ENCODE assay signal across 13 cellular contexts in the genomic region with DNA sequence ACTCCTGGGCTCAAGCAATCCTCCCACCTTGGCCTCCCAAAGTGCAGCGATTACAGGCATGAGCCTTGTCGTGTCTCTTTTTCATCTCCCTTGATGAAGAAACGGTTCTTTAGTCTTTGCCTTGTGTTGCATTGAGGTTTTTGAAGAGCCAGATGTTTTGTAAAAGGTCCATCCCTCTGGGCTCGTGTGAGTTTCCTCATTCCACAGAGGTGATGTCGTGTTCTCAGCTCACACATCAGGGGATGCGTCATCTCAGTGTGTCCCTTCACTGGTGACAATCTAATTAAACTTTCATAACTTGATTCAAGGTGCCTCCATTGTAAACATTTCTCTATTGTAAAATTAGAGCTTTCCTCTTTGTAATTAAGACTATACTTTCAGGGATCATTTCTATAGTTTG. TPM values are rescaled to one million over a fixed set of nuclear protein-coding genes. Genes with fewer than 3 reads are reported as not detected.
DNase-seq lines count a peak whose midpoint lies in the region; ATAC-seq and TF ChIP-seq lines count a peak whose summit lies in the region.
"Had no signal": no experiment of that assay in that cellular context is flagged by ENCODE, and none has a peak within 500 bp of the region (broad histone marks: within the 10 kb centered on the region; RNA-seq: fewer than 3 reads in every experiment).

No MANE protein-coding gene starts in this region.

- peak; percentile 42 to 57 for DNase-seq in Caco-2
- DNase-seq in LHCN-M2 (ENCODE audit: low read depth) = peak; percentile 66
- peak; percentile 59 for DNase-seq in epidermal melanocyte (ENCODE audit: insufficient read length, low spot score)
- DNase-seq in mesothelial cell of epicardium (ENCODE audit: low spot score in 2 of 2, unreplicated experiment in 2 of 2) = no peak
- DNase-seq in naive thymus-derived CD4-positive, alpha-beta T cell = no peak
- DNase-seq in KG1 (lab: John Stamatoyannopoulos, UW) = no peak
- DNase-seq: body of pancreas, COR-L47, kidney, NCI-H345 had no signal

- ATAC-seq in GM18861 (IDR thresholded peaks at IDR 0.05; ENCODE audit: unreplicated experiment) (no peak), GM19324 (IDR thresholded peaks at IDR 0.05; ENCODE audit: low FRiP score, unreplicated experiment) (no peak)
- no peak for ATAC-seq in naive thymus-derived CD4-positive, alpha-beta T cell
- ATAC-seq: body of pancreas, esophagus mucosa had no signal

- TF ChIP-seq CTCF in Caco-2 (IDR thresholded peaks at IDR 0.05; ENCODE audit: insufficient read depth in 1 of 2, low read depth in 1 of 2, low read length in 1 of 2, severe bottlenecking in 1 of 2, unreplicated experiment in 1 of 2) = no peak
- no peak for TF ChIP-seq CTCF in mesothelial cell of epicardium (IDR thresholded peaks at IDR 0.05; ENCODE audit: unreplicated experiment)

- H3K4me3 Mint-ChIP-seq in Caco-2 (ENCODE audit: unreplicated experiment) = no peak overlapping the region
- H3K4me3 Mint-ChIP-seq in mesothelial cell of epicardium = no peak overlapping the region
- H3K4me3 Mint-ChIP-seq in naive thymus-derived CD4-positive, alpha-beta T cell = no peak overlapping the region

- H3K9me3 Mint-ChIP-seq in Caco-2 (ENCODE audit: unreplicated experiment) = no peaks in the 10 kb centered on the region
- no peaks in the 10 kb centered on the region for H3K9me3 Mint-ChIP-seq in mesothelial cell of epicardium
- no peaks in the 10 kb centered on the region for H3K9me3 Mint-ChIP-seq in naive thymus-derived CD4-positive, alpha-beta T cell

- H3K4me1 Mint-ChIP-seq in Caco-2 (ENCODE audit: low read depth, unreplicated experiment) (peaks cover 28% of the 10 kb centered on the region), mesothelial cell of epicardium (no peaks in the 10 kb centered on the region)
- peaks cover 0 to 3% (median 0%) of the 10 kb centered on the region in 7 donors for H3K4me1 Mint-ChIP-seq in naive thymus-derived CD4-positive, alpha-beta T cell

- no peak overlapping the region for H3K4me3 ChIP-seq in Caco-2 (ENCODE audit: low read depth, low read length)
- H3K4me3 ChIP-seq in naive thymus-derived CD4-positive, alpha-beta T cell (ENCODE audit: low read length) = no peak overlapping the region
- H3K4me3 ChIP-seq: body of pancreas had no signal

- H3K27ac Mint-ChIP-seq in Caco-2 (ENCODE audit: unreplicated experiment) (peak overlapping the region; percentile 80), mesothelial cell of epicardium (peak overlapping the region; percentile 71)
- H3K27ac Mint-ChIP-seq in naive thymus-derived CD4-positive, alpha-beta T cell = no peak overlapping the region

- H3K36me3 ChIP-seq in Caco-2 (ENCODE audit: control insufficient read depth, insufficient read depth, low read length) = peaks cover 5% of the 10 kb centered on the region
- H3K36me3 ChIP-seq in naive thymus-derived CD4-positive, alpha-beta T cell (ENCODE audit: control insufficient read depth in 2 of 3, insufficient read depth in 3 of 3, low read length in 3 of 3) = peaks cover 0 to 96% (median 30%) of the 10 kb centered on the region in 3 experiments

- no peaks in the 10 kb centered on the region for H3K9me3 ChIP-seq in Caco-2
- no peaks in the 10 kb centered on the region for H3K9me3 ChIP-seq in naive thymus-derived CD4-positive, alpha-beta T cell (ENCODE audit: control insufficient read depth in 2 of 3, low read length in 3 of 3)
- H3K9me3 ChIP-seq: body of pancreas had no signal

- H3K27me3 Mint-ChIP-seq in Caco-2 (ENCODE audit: insufficient read depth, unreplicated experiment) (no peaks in the 10 kb centered on the region), mesothelial cell of epicardium (ENCODE audit: low read depth) (no peaks in the 10 kb centered on the region)
- no peaks in the 10 kb centered on the region for H3K27me3 Mint-ChIP-seq in naive thymus-derived CD4-positive, alpha-beta T cell

- CTCF ChIA-PET in Caco-2 (lab: Charles Lee) = no interaction called here
- CTCF ChIA-PET in naive thymus-derived CD4-positive, alpha-beta T cell (lab: Charles Lee) = interaction anchor here (0.7 kb wide), 1 partner anchor 89 kb away, joined by 4 read pairs; no protein-coding TSS in a partner anchor

- no TSS peak for BruUV-seq in Caco-2 (replicated peaks; lab: Mats Ljungman, UMichigan)

- POLR2A ChIA-PET in Caco-2 (lab: Charles Lee) = interaction anchor here (0.8 kb wide), 1 partner anchor 29 kb away, joined by 3 read pairs; a partner anchor contains a TSS
- POLR2A ChIA-PET in naive thymus-derived CD4-positive, alpha-beta T cell (lab: Charles Lee) = no interaction called here

- intact Hi-C loops in Caco-2 (cut with micrococcal nuclease; ENCODE audit: unreplicated experiment) = no loop called here
- intact Hi-C loops in naive thymus-derived CD4-positive, alpha-beta T cell (cut with micrococcal nuclease) = no loop called here

- H3K36me3 Mint-ChIP-seq in Caco-2 (ENCODE audit: insufficient read depth, unreplicated experiment) (peaks cover 80% of the 10 kb centered on the region), mesothelial cell of epicardium (peaks cover 35% of the 10 kb centered on the region)
- peaks cover 0 to 29% (median 10%) of the 10 kb centered on the region in 5 donors for H3K36me3 Mint-ChIP-seq in naive thymus-derived CD4-positive, alpha-beta T cell

- no peak overlapping the region for H3K27ac ChIP-seq in naive thymus-derived CD4-positive, alpha-beta T cell (ENCODE audit: low read depth, low read length)
- H3K27ac ChIP-seq: body of pancreas had no signal

- peaks cover 35% of the 10 kb centered on the region for H3K4me1 ChIP-seq in Caco-2
- H3K4me1 ChIP-seq in naive thymus-derived CD4-positive, alpha-beta T cell (ENCODE audit: control insufficient read depth in 2 of 2, insufficient read depth in 2 of 2, low read length in 2 of 2) = no peaks in the 10 kb centered on the region
- H3K4me1 ChIP-seq: body of pancreas had no signal

- H3K27me3 ChIP-seq in Caco-2 (replicated peaks; ENCODE audit: control insufficient read depth, insufficient read depth, low read length) = no peaks in the 10 kb centered on the region
- H3K27me3 ChIP-seq in naive thymus-derived CD4-positive, alpha-beta T cell (ENCODE audit: control insufficient read depth in 2 of 2, insufficient read depth in 2 of 2, low read length in 2 of 2) = no peaks in the 10 kb centered on the region
- H3K27me3 ChIP-seq: body of pancreas had no signal

RNA-seq across cellular contexts. Expression of a gene that starts 29.7 kb away (rescaled TPM):
- 13.8 and 17.8 TPM in 2 replicates for total RNA-seq in Caco-2 (2022)
- total RNA-seq in LHCN-M2 (2014; rRNA removed) = 1.8 and 3.3 TPM in 2 replicates
- 2.6 TPM for polyA plus RNA-seq in LHCN-M2 (2012)
- 10.4 to 10.5 TPM (median 10.4 TPM) in 3 replicates for total RNA-seq in mesothelial cell of epicardium
- total RNA-seq in naive thymus-derived CD4-positive, alpha-beta T cell = 1 to 10 TPM; 3.8 to 8.4 (median 6.2) TPM
- 1 to 10 TPM; 3.5 to 6.4 TPM for polyA plus RNA-seq in naive thymus-derived CD4-positive, alpha-beta T cell

RNA-seq across cellular contexts. Expression of a gene that starts 50.7 kb away (rescaled TPM):
- total RNA-seq in Caco-2 (2022) (55.0 and 60.6 TPM in 2 replicates), LHCN-M2 (2014; rRNA removed) (51.5 and 52.2 TPM in 2 replicates), mesothelial cell of epicardium (85.5 to 86.8 TPM (median 85.6 TPM) in 3 replicates)
- polyA plus RNA-seq in LHCN-M2 (2012) = 66.2 TPM
- total RNA-seq in naive thymus-derived CD4-positive, alpha-beta T cell = 10 to 100 TPM; 36.9 to 65.9 (median 42.7) TPM
- polyA plus RNA-seq in naive thymus-derived CD4-positive, alpha-beta T cell = 1 to 10 TPM; 1.7 to 2.7 TPM

Comparison
In these comparisons a context has a peak if more than half of its experiments do, and no peak if none do; other contexts are left out.
1. DNase-seq: peak in Caco-2 (2 of 2), LHCN-M2 (single experiment) and epidermal melanocyte (single experiment); none in mesothelial cell of epicardium (0 of 2), naive thymus-derived CD4-positive, alpha-beta T cell (0 of 9) and KG1 (single experiment).
2. H3K27ac Mint-ChIP-seq: peak in Caco-2 (single experiment) and mesothelial cell of epicardium (single experiment); none in naive thymus-derived CD4-positive, alpha-beta T cell (0 of 9).